In the genomic region with DNA sequence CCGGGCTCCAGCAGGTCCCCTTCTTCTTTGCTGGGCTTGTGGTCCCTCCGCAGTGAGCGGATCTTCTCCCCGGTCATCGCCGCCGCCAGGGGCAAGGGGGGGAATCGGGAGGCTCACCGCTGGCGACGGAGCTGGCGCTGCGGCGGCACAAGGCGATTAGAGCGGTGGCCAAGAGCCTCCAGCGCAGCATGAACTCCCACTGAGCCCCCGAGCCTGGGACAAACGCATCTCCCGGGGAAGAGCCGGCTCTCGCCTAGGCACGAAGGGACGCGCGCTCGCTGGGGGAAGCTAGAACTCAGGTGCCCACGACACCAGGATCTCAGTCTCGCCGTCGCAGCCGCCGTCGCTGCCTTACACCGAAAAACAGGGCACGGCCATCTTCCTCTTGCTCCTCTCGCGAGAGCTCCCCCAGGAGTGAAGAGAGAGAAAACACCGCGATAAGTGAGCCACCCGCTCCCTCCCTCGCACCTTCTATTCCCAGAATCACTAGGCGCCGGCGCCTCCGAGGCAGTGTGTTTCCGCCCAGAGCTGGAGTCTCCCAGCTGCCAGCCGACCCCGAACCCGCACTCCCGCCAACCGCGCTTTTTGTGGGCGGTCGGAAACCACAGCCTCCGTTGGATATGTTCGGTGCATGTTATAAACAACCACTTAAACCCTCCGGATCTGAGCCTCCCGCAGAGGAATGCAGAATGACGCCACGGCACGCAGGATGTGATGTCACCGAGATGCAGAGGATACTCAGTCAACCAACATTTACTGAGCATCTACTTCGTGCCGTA, we compare ENCODE assay signal across 8 cellular contexts. TPM values are rescaled to one million over a fixed set of nuclear protein-coding genes. Genes with fewer than 3 reads are reported as not detected.
A peak's percentile ranks its signal among the peaks of the same experiment; 100 is the strongest.
DNase-seq lines count a peak whose midpoint lies in the region; ATAC-seq and TF ChIP-seq lines count a peak whose summit lies in the region.

A gene with protein sequence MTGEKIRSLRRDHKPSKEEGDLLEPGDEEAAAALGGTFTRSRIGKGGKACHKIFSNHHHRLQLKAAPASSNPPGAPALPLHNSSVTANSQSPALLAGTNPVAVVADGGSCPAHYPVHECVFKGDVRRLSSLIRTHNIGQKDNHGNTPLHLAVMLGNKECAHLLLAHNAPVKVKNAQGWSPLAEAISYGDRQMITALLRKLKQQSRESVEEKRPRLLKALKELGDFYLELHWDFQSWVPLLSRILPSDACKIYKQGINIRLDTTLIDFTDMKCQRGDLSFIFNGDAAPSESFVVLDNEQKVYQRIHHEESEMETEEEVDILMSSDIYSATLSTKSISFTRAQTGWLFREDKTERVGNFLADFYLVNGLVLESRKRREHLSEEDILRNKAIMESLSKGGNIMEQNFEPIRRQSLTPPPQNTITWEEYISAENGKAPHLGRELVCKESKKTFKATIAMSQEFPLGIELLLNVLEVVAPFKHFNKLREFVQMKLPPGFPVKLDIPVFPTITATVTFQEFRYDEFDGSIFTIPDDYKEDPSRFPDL (minus strand): TSS at position 391 of the 779 bp plus-strand sequence. CDS start 314 bp downstream, at position 77.

- WGBS in adipose tissue, 3 donors: 0 to 1% (median 0%) methylated on average over 62 to 65 of the region's 65 CpGs
- WGBS in heart left ventricle, 4 donors: 0 to 1% (median 0%) methylated on average over 51 to 65 of the region's 65 CpGs

- peak within 1 kb of the TSS; percentile 96 for H3K4me3 Mint-ChIP-seq in type B pancreatic cell

- peaks cover 20% of the 10 kb centered on the region for H3K4me1 Mint-ChIP-seq in type B pancreatic cell (ENCODE audit: unreplicated experiment)

- H3K4me3 ChIP-seq in GM12875 (ENCODE audit: low read depth, low read length) (peak within 1 kb of the TSS; percentile 100), heart left ventricle (peak within 1 kb of the TSS; percentile 71 to 95 (median 86))

- no peak for TF ChIP-seq CTCF in GM12875 (IDR thresholded peaks at IDR 0.05; ENCODE audit: borderline replicate concordance, insufficient read depth, low read depth, low read length)
- no peak for TF ChIP-seq CTCF in heart left ventricle (IDR thresholded peaks at IDR 0.05)
- peak; percentile 52 for TF ChIP-seq CTCF in type B pancreatic cell (conservative IDR thresholded peaks at IDR 0.05)

- intact Hi-C loops in heart left ventricle (cut with DNase I): loop anchor here in 9 of 10 donors (1.0 to 10.0 kb wide), 8 partner anchors 56 to 150 kb away; a partner anchor contains a TSS

- H3K27ac Mint-ChIP-seq in type B pancreatic cell: peak within 1 kb of the TSS; percentile 97

- peaks cover 0 to 49% (median 35%) of the 10 kb centered on the region in 12 donors for H3K4me1 ChIP-seq in heart left ventricle

- H3K27ac ChIP-seq in adipose tissue (ENCODE audit: low read depth, low read length) (peak within 1 kb of the TSS; percentile 80), heart left ventricle (peak within 1 kb of the TSS; percentile 78 to 96 (median 90))

- no peaks in the 10 kb centered on the region for H3K9me3 ChIP-seq in heart left ventricle

- DNase-seq in NCI-H1436 (lab: John Stamatoyannopoulos, UW) (peak; percentile 94), T follicular helper cell (ENCODE audit: low read depth) (peak; percentile 89), heart left ventricle (peak; percentile 93 to 96 (median 95)), pons (ENCODE audit: low spot score) (peak; percentile 94), type B pancreatic cell (ENCODE audit: extremely low spot score, unreplicated experiment) (peak; percentile 93)

- H3K36me3 Mint-ChIP-seq in type B pancreatic cell: no peaks in the 10 kb centered on the region

- no peaks in the 10 kb centered on the region for H3K9me3 Mint-ChIP-seq in type B pancreatic cell

- peaks cover 0 to 9% (median 0%) of the 10 kb centered on the region in 9 donors for H3K36me3 ChIP-seq in heart left ventricle

- H3K27me3 Mint-ChIP-seq in type B pancreatic cell: no peaks in the 10 kb centered on the region

- ATAC-seq in HG02798 (IDR thresholded peaks at IDR 0.05; ENCODE audit: poor library complexity, unreplicated experiment) (peak; percentile 94), heart left ventricle (peak; percentile 99)

- peak in 1 of 2 donors; percentile 77 for TF ChIP-seq POLR2A in heart left ventricle (IDR thresholded peaks at IDR 0.05)

- H3K27me3 ChIP-seq in heart left ventricle: no peaks in the 10 kb centered on the region

RNA-seq across cellular contexts. Expression of the gene that starts here (rescaled TPM):
- polyA plus RNA-seq in adipose tissue (10 to 100 TPM in 2 of 3 donors, 1 to 10 TPM in 1; 4.9 to 13.8 (median 10.6) TPM), heart left ventricle (10 to 100 TPM in 1 of 2 donors, 1 to 10 TPM in 1; 4.0 to 10.0 TPM)
- total RNA-seq in heart left ventricle (10 to 100 TPM in 7 of 9 donors, 1 to 10 TPM in 2; 8.5 to 14.8 (median 11.1) TPM), type B pancreatic cell (ENCODE audit: low replicate concordance) (21.9 and 24.6 TPM in 2 replicates)

Comparison
In these comparisons a context has a peak if more than half of its experiments do, and no peak if none do; other contexts are left out.
1. Peak in every context shown above with its lines: DNase-seq, ATAC-seq, H3K4me3 ChIP-seq and H3K27ac ChIP-seq.